21 cellular contexts compared by ENCODE assay signal in the genomic region with DNA sequence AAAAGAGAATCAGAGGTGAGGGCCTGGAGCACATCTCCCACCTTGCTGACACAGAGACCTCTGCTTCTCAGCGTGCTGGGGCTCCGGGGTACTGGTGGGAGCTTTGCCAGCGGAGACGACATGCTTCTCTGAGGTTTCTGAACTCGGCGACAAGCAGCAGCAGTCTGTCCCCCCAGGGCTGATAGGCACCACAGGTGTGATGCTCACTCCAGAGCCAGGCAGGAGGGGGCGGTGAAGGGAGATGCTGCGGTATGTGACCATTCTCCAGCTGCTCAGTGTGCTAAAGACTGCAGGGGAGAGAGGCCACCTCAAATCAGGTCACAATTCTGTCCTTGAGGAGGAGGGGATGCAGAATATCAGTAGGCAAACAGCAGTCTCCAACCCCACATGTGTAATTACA.
"Had no signal": no experiment of that assay in that cellular context is flagged by ENCODE, and none has a peak within 500 bp of the region (broad histone marks: within the 10 kb centered on the region; RNA-seq: fewer than 3 reads in every experiment).

No MANE protein-coding gene starts in this region.

- H3K4me3 Mint-ChIP-seq: activated B cell treated with CpG ODN at 0.5 μM for 24 hours; activated CD8-positive, alpha-beta T cell treated with anti-CD3 and anti-CD28 coated beads for 36 hours; activated naive CD8-positive, alpha-beta T cell treated with anti-CD3 and anti-CD28 coated beads, Interleukin-2, amount 10 ng/mL, durations not matched to agents 7 days and 5 days; activated T-helper 17 cell treated with anti-CD3 and anti-CD28 coated beads, Interleukin-2, amount 50 U/mL, for 72 hours; T-helper 2 cell treated with Interferon-gamma antibody and Interleukin-4, amounts not matched to agents 5 μg/mL and 100 μg/mL, for 36 hours had no signal

- H3K36me3 ChIP-seq: tibial artery had no signal

- ATAC-seq: activated CD8-positive, alpha-beta T cell treated with anti-CD3 and anti-CD28 coated beads for 36 hours; activated T-helper 17 cell treated with anti-CD3 and anti-CD28 coated beads, Interleukin-2, amount 50 U/mL, for 72 hours; body of pancreas; left lobe of liver had no signal

- H3K27ac ChIP-seq: body of pancreas, epithelial cell of prostate, tibial artery had no signal

- H3K27me3 Mint-ChIP-seq: progenitor cell of endocrine pancreas had no signal

- DNase-seq: activated B cell treated with CpG ODN at 0.5 μM for 24 hours; activated CD4-positive, alpha-beta T cell treated with anti-CD3 and anti-CD28 coated beads for 4 hours; activated CD8-positive, alpha-beta T cell treated with anti-CD3 and anti-CD28 coated beads for 36 hours; activated naive CD4-positive, alpha-beta T cell; activated naive CD8-positive, alpha-beta T cell treated with anti-CD3 and anti-CD28 coated beads, Interleukin-2, amount 10 ng/mL, durations not matched to agents 7 days and 5 days; activated T-cell treated with anti-CD3 and anti-CD28 coated beads, Interleukin-2, amount 50 U/mL, for 1 hour; central memory CD4-positive, alpha-beta T cell; kidney; stimulated activated CD4-positive, alpha-beta T cell treated with anti-CD3 and anti-CD28 coated beads, Interleukin-12 subunit alpha, Interleukin-12 subunit beta, amount 100 ng/mL, for 4 hours; stimulated activated CD4-positive, alpha-beta T cell treated with anti-CD3 and anti-CD28 coated beads, Interleukin-1b, Interleukin-23, amount 100 ng/mL, for 48 hours; stimulated activated CD8-positive, alpha-beta memory T cell treated with anti-CD3 and anti-CD28 coated beads, Interleukin-4, amount 100 ng/mL, for 48 hours; stimulated activated naive CD4-positive, alpha-beta T cell; tibial artery had no signal

- H3K27ac Mint-ChIP-seq: activated B cell treated with CpG ODN at 0.5 μM for 24 hours; activated CD8-positive, alpha-beta T cell treated with anti-CD3 and anti-CD28 coated beads for 36 hours; activated naive CD8-positive, alpha-beta T cell treated with anti-CD3 and anti-CD28 coated beads, Interleukin-2, amount 10 ng/mL, durations not matched to agents 7 days and 5 days; activated T-helper 17 cell treated with anti-CD3 and anti-CD28 coated beads, Interleukin-2, amount 50 U/mL, for 72 hours; progenitor cell of endocrine pancreas; T-helper 2 cell treated with Interferon-gamma antibody and Interleukin-4, amounts not matched to agents 5 μg/mL and 100 μg/mL, for 36 hours had no signal

- H3K4me3 ChIP-seq: body of pancreas, dorsolateral prefrontal cortex, lung, tibial artery had no signal

- H3K4me1 ChIP-seq: body of pancreas, tibial artery had no signal

- H3K9me3 Mint-ChIP-seq: activated B cell treated with CpG ODN at 0.5 μM for 24 hours; activated CD8-positive, alpha-beta T cell treated with anti-CD3 and anti-CD28 coated beads for 36 hours; activated T-helper 17 cell treated with anti-CD3 and anti-CD28 coated beads, Interleukin-2, amount 50 U/mL, for 72 hours; T-helper 2 cell treated with Interferon-gamma antibody and Interleukin-4, amounts not matched to agents 5 μg/mL and 100 μg/mL, for 36 hours had no signal

- H3K27me3 ChIP-seq: body of pancreas, dorsolateral prefrontal cortex, tibial artery had no signal

- H3K4me1 Mint-ChIP-seq: activated B cell treated with CpG ODN at 0.5 μM for 24 hours; activated naive CD8-positive, alpha-beta T cell treated with anti-CD3 and anti-CD28 coated beads, Interleukin-2, amount 10 ng/mL, durations not matched to agents 7 days and 5 days; activated T-helper 17 cell treated with anti-CD3 and anti-CD28 coated beads, Interleukin-2, amount 50 U/mL, for 72 hours had no signal

- H3K36me3 Mint-ChIP-seq: activated naive CD8-positive, alpha-beta T cell treated with anti-CD3 and anti-CD28 coated beads, Interleukin-2, amount 10 ng/mL, durations not matched to agents 7 days and 5 days had no signal

- H3K9me3 ChIP-seq: body of pancreas, tibial artery had no signal
